Comparison of ENCODE assay signal across 22 cellular contexts in genomic region chr15:49309889-49310288, GRCh38.
"Had no signal": no experiment of that assay in that cellular context is flagged by ENCODE, and none has a peak within 500 bp of the region (broad histone marks: within the 10 kb centered on the region; RNA-seq: fewer than 3 reads in every experiment).

No MANE protein-coding gene starts in this region.

- H3K4me3 ChIP-seq: adrenal gland, heart right ventricle, lower lobe of right lung, sigmoid colon, testis had no signal

- H3K27me3 ChIP-seq: adrenal gland, heart right ventricle, sigmoid colon, testis had no signal

- H3K36me3 ChIP-seq: adrenal gland had no signal

- H3K27ac ChIP-seq: adrenal gland, heart right ventricle, lower lobe of right lung, sigmoid colon, testis had no signal

- H3K4me1 ChIP-seq: adrenal gland, lower lobe of right lung, testis had no signal

- ATAC-seq: heart right ventricle; left lobe of liver; lower lobe of right lung; natural killer cell treated with Interleukin-12 subunit alpha and Interleukin-12 subunit beta and Interleukin-15 and Interleukin-18, amount 100 ng/mL, for 72 hours; stimulated activated naive B cell treated with anti-CD40 and anti-IgM and Interleukin-4, amounts not matched to agents 10 μg/mL and 1 μg/mL and 100 μg/mL, for 72 hours; WTC11 had no signal

- DNase-seq: activated CD4-positive, alpha-beta T cell treated with anti-CD3 and anti-CD28 coated beads, Interleukin-2, amount 50 U/mL, for 4 hours; activated CD8-positive, alpha-beta memory T cell treated with anti-CD3 and anti-CD28 coated beads for 24 hours; activated CD8-positive, alpha-beta memory T cell treated with anti-CD3 and anti-CD28 coated beads, Interleukin-2, amount 50 U/mL, for 4 hours; activated naive CD4-positive, alpha-beta T cell; activated T-cell treated with anti-CD3 and anti-CD28 coated beads, Interleukin-2, amount 50 U/mL, for 24 hours; adrenal gland; central memory CD4-positive, alpha-beta T cell; effector memory CD4-positive, alpha-beta T cell; heart right ventricle; kidney; lower lobe of right lung; retina; sigmoid colon; stimulated activated CD4-positive, alpha-beta T cell treated with anti-CD3 and anti-CD28 coated beads, Interleukin-2, amount 100 ng/mL, for 48 hours; stimulated activated CD8-positive, alpha-beta memory T cell treated with anti-CD3 and anti-CD28 coated beads, Interleukin-4, amount 100 ng/mL, for 48 hours; stimulated activated naive B cell treated with anti-CD40 and anti-IgM and Interleukin-4, amounts not matched to agents 10 μg/mL and 1 μg/mL and 100 μg/mL, for 72 hours; T-helper 9 cell; testis had no signal

- FAIRE-seq: astrocyte, kidney had no signal

- H3K9me3 ChIP-seq: adrenal gland, heart right ventricle, lower lobe of right lung, sigmoid colon, testis had no signal
